Comparison of ENCODE assay signal across 12 cellular contexts in the genomic region with DNA sequence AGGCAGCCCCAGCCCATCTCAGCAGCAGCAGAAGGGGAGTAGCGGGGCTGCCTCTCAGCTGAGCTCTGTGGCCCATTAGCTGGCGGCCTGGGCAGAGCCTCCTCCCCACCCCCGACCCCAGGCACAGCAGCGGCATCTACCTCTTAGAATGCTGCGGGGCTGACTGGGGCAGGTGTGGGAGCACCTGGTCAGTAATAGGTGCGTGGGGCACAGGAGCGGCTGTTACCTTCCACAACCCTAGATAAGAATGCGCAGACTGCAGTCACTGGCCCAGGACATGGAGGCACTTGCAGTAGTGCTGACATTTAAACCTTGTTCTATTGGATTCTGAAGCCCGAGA. TPM values are rescaled to one million over a fixed set of nuclear protein-coding genes. Genes with fewer than 3 reads are reported as not detected.
DNase-seq lines count a peak whose midpoint lies in the region; FAIRE-seq and TF ChIP-seq lines count a peak whose summit lies in the region.
"Had no signal": no experiment of that assay in that cellular context is flagged by ENCODE, and none has a peak within 500 bp of the region (broad histone marks: within the 10 kb centered on the region; RNA-seq: fewer than 3 reads in every experiment).

No MANE protein-coding gene starts in this region.

- H3K27ac ChIP-seq in coronary artery (peak overlapping the region; percentile 68 to 97), sigmoid colon (peak overlapping the region; percentile 40 to 65 (median 50))
- H3K27ac ChIP-seq: A549, body of pancreas had no signal

- peak; percentile 25 for DNase-seq in NCI-H748 (lab: John Stamatoyannopoulos, UW; ENCODE audit: unreplicated experiment)
- no peak for DNase-seq in NCI-H748 treated with DMSO at 0.1 percent for 48 hours (lab: John Stamatoyannopoulos, UW)
- DNase-seq in HFFc6, result no peak
- no peak for DNase-seq in coronary artery (ENCODE audit: low spot score)
- no peak for DNase-seq in sigmoid colon
- DNase-seq in NCI-H1092 treated with DMSO at 0.1 percent for 48 hours (lab: John Stamatoyannopoulos, UW), result no peak
- DNase-seq in stimulated activated CD4-positive, alpha-beta T cell treated with anti-CD3 and anti-CD28 coated beads, Interleukin-1b, Interleukin-23, amount 100 ng/mL, for 48 hours, result no peak
- DNase-seq in GM12891 (ENCODE audit: insufficient read length, low spot score), result no peak
- DNase-seq: body of pancreas, NCI-H1436 treated with DMSO at 0.1 percent for 48 hours had no signal

- no peak overlapping the region for H3K4me3 ChIP-seq in coronary artery
- H3K4me3 ChIP-seq in sigmoid colon, result no peak overlapping the region
- H3K4me3 ChIP-seq: A549, body of pancreas had no signal

- H3K4me3 Mint-ChIP-seq in HFFc6, result no peak overlapping the region

- peaks cover 71% of the 10 kb centered on the region for H3K4me1 Mint-ChIP-seq in HFFc6 (ENCODE audit: low read depth)

- no peak for TF ChIP-seq EP300 in sigmoid colon (IDR thresholded peaks at IDR 0.05)

- WGBS in sigmoid colon, 2 donors, result 93 to 95% methylated on average over 9 of the region's 9 CpGs

- H3K9me3 ChIP-seq in sigmoid colon, result no peaks in the 10 kb centered on the region
- H3K9me3 ChIP-seq: A549, body of pancreas had no signal

- no peaks in the 10 kb centered on the region for H3K27me3 ChIP-seq in sigmoid colon
- H3K27me3 ChIP-seq: body of pancreas had no signal

- no peak for TF ChIP-seq POLR2A in sigmoid colon (IDR thresholded peaks at IDR 0.05)
- no peak for TF ChIP-seq POLR2A in GM12891 (IDR thresholded peaks at IDR 0.05; ENCODE audit: low read depth, low read length)

- peak overlapping the region; percentile 94 for H3K27ac Mint-ChIP-seq in HFFc6

- no peak for FAIRE-seq in GM12891 (lab: Jason Lieb, UNC)
- FAIRE-seq: A549 had no signal

- H3K27me3 Mint-ChIP-seq in HFFc6 (ENCODE audit: insufficient read depth), result no peaks in the 10 kb centered on the region; the same call in 1 of the 2 replicates

- intact Hi-C loops in sigmoid colon (cut with DNase I), result no loop called here

- H3K36me3 ChIP-seq in sigmoid colon, result no peaks in the 10 kb centered on the region

- peaks cover 14% of the 10 kb centered on the region; the same call in 1 of the 2 replicates for H3K36me3 Mint-ChIP-seq in HFFc6 (ENCODE audit: low read depth)

- peaks cover 0 to 38% (median 30%) of the 10 kb centered on the region in 4 donors for H3K4me1 ChIP-seq in sigmoid colon
- H3K4me1 ChIP-seq: body of pancreas had no signal

- TF ChIP-seq CTCF in HFFc6 (IDR thresholded peaks at IDR 0.05) (no peak), coronary artery (IDR thresholded peaks at IDR 0.05) (no peak), sigmoid colon (IDR thresholded peaks at IDR 0.05) (no peak)

- H3K9me3 Mint-ChIP-seq in HFFc6, result no peaks in the 10 kb centered on the region

TF ChIP-seq in GM12891, 5 proteins besides CTCF, POLR2A, EP300 and RAD21:
- no peak for TF ChIP-seq PAX5 (IDR thresholded peaks at IDR 0.05; ENCODE audit: insufficient read depth, low read length, severe bottlenecking)
- no peak for TF ChIP-seq POU2F2 (IDR thresholded peaks at IDR 0.05; ENCODE audit: low read depth, low read length)
- no peak for TF ChIP-seq POLR2AphosphoS5 (IDR thresholded peaks at IDR 0.05; ENCODE audit: low read depth, low read length)
- no peak for TF ChIP-seq TAF1 (IDR thresholded peaks at IDR 0.05; ENCODE audit: low read depth, low read length)
- no peak for TF ChIP-seq SPI1 (IDR thresholded peaks at IDR 0.05; ENCODE audit: low read depth, low read length)

RNA-seq across cellular contexts. Expression of a gene that starts 35.6 kb away (rescaled TPM):
- 10 to 100 TPM; 14.8 to 20.4 (median 16.3) TPM for total RNA-seq in HFFc6 (2021; fragmentation: NEBNext Ultra II Directional; extraction: Animal tissue kit (Norgen Biotek cat#: 25700))
- 10 to 100 TPM in 2 of 4 donors, 1 to 10 TPM in 2; 5.6 to 11.8 (median 9.9) TPM for total RNA-seq in sigmoid colon
- polyA plus RNA-seq in sigmoid colon, result 1 to 10 TPM in 2 of 3 donors, under 1 TPM in 1; 0.69 to 6.3 (median 1.8) TPM
- 2.6 TPM for polyA plus RNA-seq in GM12891 (2012; ENCODE audit: low read depth, missing spikeins)
- total RNA-seq: epithelial cell of proximal tubule had no signal

RNA-seq across cellular contexts. Expression of a gene that starts 54.0 kb away (rescaled TPM):
- total RNA-seq in HFFc6 (2021; fragmentation: NEBNext Ultra II Directional; extraction: Animal tissue kit (Norgen Biotek cat#: 25700)), result 10 to 100 TPM; 38.7 to 47.2 (median 43.8) TPM
- 10 to 100 TPM; 30.5 to 61.4 (median 44.3) TPM for total RNA-seq in sigmoid colon
- 10 to 100 TPM; 45.7 to 97.1 (median 76.9) TPM for polyA plus RNA-seq in sigmoid colon
- polyA plus RNA-seq in GM12891 (2012; ENCODE audit: low read depth, missing spikeins), result 35.0 TPM
